ENCODE assay signal across 1 cellular context in the genomic region with DNA sequence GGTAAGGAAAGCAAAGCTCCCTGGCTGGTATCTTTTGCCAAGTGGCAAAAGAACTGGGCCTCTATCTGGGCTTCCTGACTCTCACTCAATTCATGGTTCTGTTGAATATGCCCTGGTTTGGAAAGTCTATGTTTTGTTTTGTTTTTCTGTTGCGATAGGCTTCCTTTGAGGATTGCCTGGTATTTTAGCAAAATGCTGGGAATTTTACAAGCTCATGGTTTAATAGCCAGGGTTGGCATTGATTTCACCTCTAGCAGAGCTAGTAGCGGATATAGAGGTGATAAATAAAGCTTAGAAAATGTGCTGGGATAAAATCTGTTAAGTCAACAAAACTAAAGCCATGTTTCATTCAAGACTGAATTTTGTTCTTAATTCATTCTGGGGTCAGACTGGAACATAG.
TF ChIP-seq lines count a peak whose summit lies in the region.

No MANE protein-coding gene starts in this region.

TF ChIP-seq in endothelial cell of umbilical vein, 7 proteins besides CTCF, POLR2A, EP300 and RAD21:
- TF ChIP-seq POLR2AphosphoS5 (IDR thresholded peaks at IDR 0.05; ENCODE audit: insufficient read depth, low read depth, low read length): no peak
- TF ChIP-seq, protein P1, sequence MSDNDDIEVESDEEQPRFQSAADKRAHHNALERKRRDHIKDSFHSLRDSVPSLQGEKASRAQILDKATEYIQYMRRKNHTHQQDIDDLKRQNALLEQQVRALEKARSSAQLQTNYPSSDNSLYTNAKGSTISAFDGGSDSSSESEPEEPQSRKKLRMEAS (IDR thresholded peaks at IDR 0.05; ENCODE audit: insufficient read depth, insufficient read length): no peak
- TF ChIP-seq JUN (IDR thresholded peaks at IDR 0.05; ENCODE audit: borderline replicate concordance, insufficient read depth, insufficient read length, low read depth): no peak
- TF ChIP-seq MYC (IDR thresholded peaks at IDR 0.05; ENCODE audit: low read depth, low read length): no peak
- TF ChIP-seq EZH2 (IDR thresholded peaks at IDR 0.05; ENCODE audit: borderline replicate concordance, low read depth, low read length, severe bottlenecking): no peak
- TF ChIP-seq FOS (IDR thresholded peaks at IDR 0.05; ENCODE audit: borderline replicate concordance, insufficient read depth, low read length): no peak
- no peak for TF ChIP-seq GATA2 (IDR thresholded peaks at IDR 0.05; ENCODE audit: insufficient read depth, insufficient read length, low read depth, low read length)
